Comparison of ENCODE assay signal across 19 cellular contexts in genomic region chr12:31900271-31900670, GRCh38. TPM values are rescaled to one million over a fixed set of nuclear protein-coding genes. Genes with fewer than 3 reads are reported as not detected.
DNase-seq lines count a peak whose midpoint lies in the region; ATAC-seq, FAIRE-seq and TF ChIP-seq lines count a peak whose summit lies in the region.
"Had no signal": no experiment of that assay in that cellular context is flagged by ENCODE, and none has a peak within 500 bp of the region (broad histone marks: within the 10 kb centered on the region; RNA-seq: fewer than 3 reads in every experiment).

No MANE protein-coding gene starts in this region.

- CTCF ChIA-PET in HepG2 (lab: Yijun Ruan, JAX; ENCODE audit: low intra/inter-chr PET ratio, low total read pairs), result no interaction called here

- 74% methylated on average over 4 of the region's 4 CpGs for WGBS in HepG2 (ENCODE audit: low lambda C conversion rate)

- H3K36me3 Mint-ChIP-seq in activated naive CD4-positive, alpha-beta T cell treated with anti-CD3 and anti-CD28 coated beads, Interleukin-2, amount 50 U/mL, for 72 hours, result peaks cover 41 to 48% of the 10 kb centered on the region in 2 donors
- H3K36me3 Mint-ChIP-seq in stimulated activated effector memory CD8-positive, alpha-beta T cell treated with anti-CD3 and anti-CD28 coated beads, Interleukin-12 subunit alpha, Interleukin-12 subunit beta, amount 100 ng/mL, for 72 hours, result peaks cover 30% of the 10 kb centered on the region

- no peaks in the 10 kb centered on the region for H3K9me2 ChIP-seq in OCI-LY1 (ENCODE audit: low read depth, low read length)
- H3K9me2 ChIP-seq: SK-N-SH had no signal

- TF ChIP-seq RAD21 in HepG2 (CRISPR knock-in tag; IDR thresholded peaks at IDR 0.05), result no peak

- TF ChIP-seq POLR2A in HepG2 (IDR thresholded peaks at IDR 0.05; ENCODE audit: insufficient read depth in 1 of 2, low read depth in 2 of 2, low read length in 2 of 2), result no peak

- H2AFZ ChIP-seq in OCI-LY1 (ENCODE audit: low read length) (no peak overlapping the region), HepG2 (ENCODE audit: low read length) (no peak overlapping the region)

- no peak for DNase-seq in activated naive CD4-positive, alpha-beta T cell treated with anti-CD3 and anti-CD28 coated beads, Interleukin-2, amount 50 U/mL, for 72 hours (ENCODE audit: low spot score in 2 of 2)
- DNase-seq in activated naive CD4-positive, alpha-beta T cell (lab: John Stamatoyannopoulos, UW), result no peak
- DNase-seq in choroid plexus epithelial cell (ENCODE audit: low read depth) (peak; percentile 53), Ammon's horn (ENCODE audit: low spot score) (no peak), HepG2 (ENCODE audit: low spot score) (no peak)
- no peak for DNase-seq in stimulated activated effector memory CD8-positive, alpha-beta T cell treated with anti-CD3 and anti-CD28 coated beads, Interleukin-12 subunit alpha, Interleukin-12 subunit beta, amount 100 ng/mL, for 72 hours (ENCODE audit: low spot score in 2 of 2)
- DNase-seq: ACHN; aorta; CD8-positive, alpha-beta T cell; colonic mucosa; DMS79 treated with DMSO at 0.1 percent for 48 hours; foreskin fibroblast; NCI-H1092 treated with DMSO at 0.1 percent for 48 hours; NCI-H526 treated with DMSO at 0.1 percent for 48 hours; sigmoid colon; SK-N-SH; stimulated activated CD4-positive, alpha-beta T cell treated with anti-CD3 and anti-CD28 coated beads, Interleukin-1b, Interleukin-23, amount 100 ng/mL, for 48 hours had no signal

- H3K9me3 ChIP-seq in OCI-LY1 (ENCODE audit: low read length) (peaks cover 4% of the 10 kb centered on the region; the same call in 1 of the 2 replicates), HepG2 (ENCODE audit: low read length) (no peaks in the 10 kb centered on the region)
- H3K9me3 ChIP-seq: colonic mucosa, SK-N-SH had no signal

- H3K4me3 ChIP-seq in OCI-LY1 (ENCODE audit: low read depth, low read length, poor library complexity, severe bottlenecking), result no peak overlapping the region
- no peak overlapping the region for H3K4me3 ChIP-seq in choroid plexus epithelial cell (ENCODE audit: low read depth, low read length)
- no peak overlapping the region for H3K4me3 ChIP-seq in HepG2 (replicated peaks in 1 of 3; ENCODE audit: insufficient read depth in 1 of 3, low read depth in 2 of 3, low read length in 3 of 3)
- H3K4me3 ChIP-seq: colonic mucosa, sigmoid colon had no signal

- BruUV-seq in HepG2 (replicated peaks; lab: Mats Ljungman, UMichigan), result no TSS peak

- H4K20me1 ChIP-seq in OCI-LY1 (ENCODE audit: insufficient read depth, low read length) (no peaks in the 10 kb centered on the region), HepG2 (ENCODE audit: insufficient read depth, low read length) (no peaks in the 10 kb centered on the region)

- H3K79me2 ChIP-seq in OCI-LY1 (ENCODE audit: insufficient read depth, low read length), result no peaks in the 10 kb centered on the region
- H3K79me2 ChIP-seq in HepG2 (ENCODE audit: insufficient read depth, low read length), result no peaks in the 10 kb centered on the region

- H3K4me1 ChIP-seq in OCI-LY1 (ENCODE audit: insufficient read depth, low read length, severe bottlenecking), result peaks cover 33% of the 10 kb centered on the region
- no peaks in the 10 kb centered on the region for H3K4me1 ChIP-seq in HepG2 (ENCODE audit: insufficient read depth, low read length)
- H3K4me1 ChIP-seq: colonic mucosa, sigmoid colon had no signal

- ATAC-seq in activated naive CD4-positive, alpha-beta T cell treated with anti-CD3 and anti-CD28 coated beads, Interleukin-2, amount 50 U/mL, for 72 hours, result no peak
- no peak for ATAC-seq in stimulated activated effector memory CD8-positive, alpha-beta T cell treated with anti-CD3 and anti-CD28 coated beads, Interleukin-12 subunit alpha, Interleukin-12 subunit beta, amount 100 ng/mL, for 72 hours
- ATAC-seq in HG02678 (IDR thresholded peaks at IDR 0.05; ENCODE audit: unreplicated experiment) (no peak), HepG2 (no peak)
- ATAC-seq: CD8-positive, alpha-beta T cell had no signal

- no peak overlapping the region for H3K4me2 ChIP-seq in OCI-LY1 (ENCODE audit: low read length)
- no peak overlapping the region for H3K4me2 ChIP-seq in HepG2 (ENCODE audit: low read depth, low read length)
- H3K4me2 ChIP-seq: SK-N-SH had no signal

- H3K27ac ChIP-seq in OCI-LY1 (ENCODE audit: low read depth, low read length, poor library complexity, severe bottlenecking), result peak overlapping the region; percentile 100
- no peak overlapping the region for H3K27ac ChIP-seq in HepG2 (ENCODE audit: extremely low read length, insufficient read depth, low read length)
- H3K27ac ChIP-seq: colonic mucosa, sigmoid colon had no signal

- H3K27me3 ChIP-seq in OCI-LY1 (ENCODE audit: insufficient read depth, low read length) (no peaks in the 10 kb centered on the region), HepG2 (ENCODE audit: control insufficient read depth in 1 of 2, insufficient read depth in 2 of 2, low read length in 2 of 2) (no peaks in the 10 kb centered on the region; a peak in 1 of 5 replicates)
- H3K27me3 ChIP-seq: colonic mucosa, sigmoid colon had no signal

- in situ Hi-C loops in HepG2 (cut with HindIII; ENCODE audit: extremely low pct_ligation_motif_present, low pct_unique_long_range_greater_than_20kb), result no loop called here

- intact Hi-C loops in HepG2 (cut with micrococcal nuclease; ENCODE audit: unreplicated experiment), result no loop called here

- no peak for FAIRE-seq in HepG2 (lab: Jason Lieb, UNC)

- POLR2A ChIA-PET in HepG2 (lab: Yijun Ruan, JAX), result no interaction called here

- no peak for TF ChIP-seq EP300 in HepG2 (IDR thresholded peaks at IDR 0.05; ENCODE audit: low read depth in 2 of 2, low read length in 2 of 2)
- no peak for TF ChIP-seq EP300 in HepG2 (CRISPR knock-in tag; IDR thresholded peaks at IDR 0.05; ENCODE audit: borderline replicate concordance)

- H3K9me3 Mint-ChIP-seq in activated naive CD4-positive, alpha-beta T cell treated with anti-CD3 and anti-CD28 coated beads, Interleukin-2, amount 50 U/mL, for 72 hours, result peaks cover 29 to 34% of the 10 kb centered on the region in 2 donors
- H3K9me3 Mint-ChIP-seq in stimulated activated effector memory CD8-positive, alpha-beta T cell treated with anti-CD3 and anti-CD28 coated beads, Interleukin-12 subunit alpha, Interleukin-12 subunit beta, amount 100 ng/mL, for 72 hours, result peaks cover 13% of the 10 kb centered on the region

- H3K36me3 ChIP-seq in OCI-LY1 (ENCODE audit: insufficient read depth, low read length) (no peaks in the 10 kb centered on the region), HepG2 (replicated peaks in 1 of 2; ENCODE audit: control insufficient read depth in 1 of 2, insufficient read depth in 2 of 2, low read length in 2 of 2) (no peaks in the 10 kb centered on the region)
- H3K36me3 ChIP-seq: colonic mucosa, sigmoid colon had no signal

- H3K9ac ChIP-seq in OCI-LY1 (ENCODE audit: low read length), result no peak overlapping the region
- no peak overlapping the region for H3K9ac ChIP-seq in HepG2 (ENCODE audit: insufficient read depth, low read depth, low read length)
- H3K9ac ChIP-seq: SK-N-SH had no signal

- H3F3A ChIP-seq in OCI-LY1 (ENCODE audit: insufficient read depth, low read length), result peaks cover 4% of the 10 kb centered on the region; the same call in 1 of the 2 replicates

- H3K27ac Mint-ChIP-seq in activated naive CD4-positive, alpha-beta T cell treated with anti-CD3 and anti-CD28 coated beads, Interleukin-2, amount 50 U/mL, for 72 hours, result peak overlapping the region; percentile 60 to 72
- peak overlapping the region; percentile 50 for H3K27ac Mint-ChIP-seq in stimulated activated effector memory CD8-positive, alpha-beta T cell treated with anti-CD3 and anti-CD28 coated beads, Interleukin-12 subunit alpha, Interleukin-12 subunit beta, amount 100 ng/mL, for 72 hours
- H3K27ac Mint-ChIP-seq: CD8-positive, alpha-beta T cell had no signal

- no peak overlapping the region for H3K4me3 Mint-ChIP-seq in stimulated activated effector memory CD8-positive, alpha-beta T cell treated with anti-CD3 and anti-CD28 coated beads, Interleukin-12 subunit alpha, Interleukin-12 subunit beta, amount 100 ng/mL, for 72 hours
- H3K4me3 Mint-ChIP-seq: CD8-positive, alpha-beta T cell had no signal

- TF ChIP-seq CTCF in OCI-LY1 (IDR thresholded peaks at IDR 0.05; ENCODE audit: low read length) (no peak), choroid plexus epithelial cell (conservative IDR thresholded peaks at IDR 0.05; ENCODE audit: low read depth, low read length) (no peak), HepG2 (CRISPR knock-in tag; IDR thresholded peaks at IDR 0.05) (no peak)

- H3K4me1 Mint-ChIP-seq in stimulated activated effector memory CD8-positive, alpha-beta T cell treated with anti-CD3 and anti-CD28 coated beads, Interleukin-12 subunit alpha, Interleukin-12 subunit beta, amount 100 ng/mL, for 72 hours, result peaks cover 50% of the 10 kb centered on the region

TF ChIP-seq in HepG2, 621 proteins besides CTCF, POLR2A, EP300 and RAD21 (continues in another document):
- no peak for TF ChIP-seq ZNF773 (CRISPR knock-in tag; IDR thresholded peaks at IDR 0.05; ENCODE audit: borderline replicate concordance)
- TF ChIP-seq RFXANK (CRISPR knock-in tag; IDR thresholded peaks at IDR 0.05), result no peak
- TF ChIP-seq PHF5A (CRISPR knock-in tag; IDR thresholded peaks at IDR 0.05; ENCODE audit: low read depth, unreplicated experiment), result no peak

RNA-seq across cellular contexts. Expression of gene RESF1, which starts 58.9 kb away (rescaled TPM):
- 10 to 100 TPM; 58.1 to 86.0 TPM for total RNA-seq in activated naive CD4-positive, alpha-beta T cell treated with anti-CD3 and anti-CD28 coated beads, Interleukin-2, amount 50 U/mL, for 72 hours
- total RNA-seq in HepG2 (2016; rRNA removed; fragmentation: Illumina TruSeq; extraction: Trizol), result 16.8 and 19.6 TPM in 2 replicates
- total RNA-seq in HepG2 (2016; cell fraction: cytosol; rRNA removed; fragmentation: Illumina TruSeq; extraction: Trizol; ENCODE audit: low read depth), result 7.5 and 7.6 TPM in 2 replicates
- 17.0 and 17.2 TPM in 2 replicates for total RNA-seq in HepG2 (2016; cell fraction: insoluble cytoplasmic fraction; rRNA removed; fragmentation: Illumina TruSeq; extraction: Trizol)
- 14.6 and 16.5 TPM in 2 replicates for total RNA-seq in HepG2 (2016; cell fraction: membrane; rRNA removed; fragmentation: Illumina TruSeq; extraction: Trizol)
- 21.5 and 27.0 TPM in 2 replicates for total RNA-seq in HepG2 (2016; cell fraction: nucleus; rRNA removed; fragmentation: Illumina TruSeq; extraction: Trizol)
- 7.9 and 8.1 TPM in 2 replicates for polyA plus RNA-seq in HepG2 (2011; rRNA removed)
- polyA plus RNA-seq in HepG2 (2011; cell fraction: cytosol; rRNA removed), result 3.8 and 6.9 TPM in 2 replicates
- polyA plus RNA-seq in HepG2 (2011; cell fraction: nucleus; rRNA removed), result 5.4 and 9.5 TPM in 2 replicates
- polyA plus RNA-seq in HepG2 (2012), result 13.3 and 13.5 TPM in 2 replicates
- 8.1 and 10.1 TPM in 2 replicates for polyA plus RNA-seq in HepG2 (2016; cell fraction: cytosol; fragmentation: Illumina TruSeq; extraction: Trizol; ENCODE audit: low read depth)
- polyA plus RNA-seq in HepG2 (2016; cell fraction: insoluble cytoplasmic fraction; fragmentation: Illumina TruSeq; extraction: Trizol; ENCODE audit: low read depth), result 14.7 and 15.3 TPM in 2 replicates
- 10.7 and 12.4 TPM in 2 replicates for polyA plus RNA-seq in HepG2 (2016; cell fraction: membrane; fragmentation: Illumina TruSeq; extraction: Trizol; ENCODE audit: low read depth)
- polyA plus RNA-seq in HepG2 (2016; cell fraction: nucleus; fragmentation: Illumina TruSeq; extraction: Trizol; ENCODE audit: insufficient read depth, low read depth), result 25.7 and 28.8 TPM in 2 replicates
- polyA minus RNA-seq in HepG2 (2011; rRNA and poly(A)+ RNA removed; ENCODE audit: low replicate concordance), result 4.4 and 8.3 TPM in 2 replicates
- 11.1 and 13.0 TPM in 2 replicates for polyA minus RNA-seq in HepG2 (2011; cell fraction: cytosol; rRNA and poly(A)+ RNA removed)
- 25.9 and 43.3 TPM in 2 replicates for polyA minus RNA-seq in HepG2 (2011; cell fraction: nucleus; rRNA and poly(A)+ RNA removed)
